ENCODE assay signal across 23 cellular contexts in genomic region chr5:35979694-35980093, GRCh38. TPM values are rescaled to one million over a fixed set of nuclear protein-coding genes. Genes with fewer than 3 reads are reported as not detected.
DNase-seq lines count a peak whose midpoint lies in the region; ATAC-seq and TF ChIP-seq lines count a peak whose summit lies in the region.
"Had no signal": no experiment of that assay in that cellular context is flagged by ENCODE, and none has a peak within 500 bp of the region (broad histone marks: within the 10 kb centered on the region; RNA-seq: fewer than 3 reads in every experiment).

No MANE protein-coding gene starts in this region.

- CTCF ChIA-PET in HEK293T (lab: Yijun Ruan, JAX) = no interaction called here

- intact Hi-C loops in Right ventricle myocardium superior (cut with DNase I) = no loop called here

- peak; percentile 44 for DNase-seq in GF-D8 (lab: John Stamatoyannopoulos, UW)
- peak; percentile 43 for DNase-seq in MV-4-11 (lab: John Stamatoyannopoulos, UW)
- DNase-seq in NOMO-1 treated with dmso at 0.1 percent for 144 hours (lab: John Stamatoyannopoulos, UW; ENCODE audit: unreplicated experiment) = peak; percentile 33
- no peak for DNase-seq in kidney glomerular epithelial cell (lab: John Stamatoyannopoulos, UW)
- no peak for DNase-seq in Right ventricle myocardium superior
- DNase-seq in ACHN = no peak
- DNase-seq in HEK293T (ENCODE audit: extremely low spot score) = no peak
- DNase-seq: 8988T; CD4-positive, alpha-beta memory T cell; CD4-positive, CD25-positive, alpha-beta regulatory T cell; CD8-positive, alpha-beta memory T cell; COR-L47; DMS 273 treated with DMSO at 0.1 percent for 48 hours; DMS153; DMS53; DMS79; DND-41; EL; GDM1 had no signal

- POLR2A ChIA-PET in HEK293T (lab: Yijun Ruan, JAX) = no interaction called here

- ATAC-seq in Right ventricle myocardium superior (ENCODE audit: poor library complexity) = no peak

- in situ Hi-C loops in ACHN (cut with HindIII; ENCODE audit: low pct_ligation_motif_present, low pct_unique_long_range_greater_than_20kb, low sequenced_read_pairs) = no loop called here

TF ChIP-seq in HEK293T, 16 proteins besides CTCF, POLR2A, EP300 and RAD21:
- no peak for TF ChIP-seq NFRKB (IDR thresholded peaks at IDR 0.05)
- TF ChIP-seq FOXK2 (IDR thresholded peaks at IDR 0.05) = no peak
- TF ChIP-seq FOXA1 (IDR thresholded peaks at IDR 0.05) = no peak
- no peak for TF ChIP-seq TARDBP (IDR thresholded peaks at IDR 0.05)
- TF ChIP-seq PKNOX1 (IDR thresholded peaks at IDR 0.05) = no peak
- no peak for TF ChIP-seq SP1 (IDR thresholded peaks at IDR 0.05)
- no peak for TF ChIP-seq LEF1 (IDR thresholded peaks at IDR 0.05; ENCODE audit: borderline replicate concordance)
- no peak for TF ChIP-seq ELF4 (IDR thresholded peaks at IDR 0.05)
- no peak for TF ChIP-seq SUZ12 (IDR thresholded peaks at IDR 0.05)
- TF ChIP-seq CTBP1 (IDR thresholded peaks at IDR 0.05; ENCODE audit: borderline replicate concordance) = no peak
- TF ChIP-seq ARNT (IDR thresholded peaks at IDR 0.05) = no peak
- TF ChIP-seq HDGF (IDR thresholded peaks at IDR 0.05; ENCODE audit: borderline replicate concordance) = no peak
- no peak for TF ChIP-seq BHLHE40 (IDR thresholded peaks at IDR 0.05; ENCODE audit: borderline replicate concordance)

RNA-seq across cellular contexts. Expression of gene UGT3A1, which starts 11.5 kb away (rescaled TPM):
- not detected for total RNA-seq in Right ventricle myocardium superior
- total RNA-seq: B cell; CD4-positive, alpha-beta memory T cell; CD4-positive, CD25-positive, alpha-beta regulatory T cell; CD8-positive, alpha-beta memory T cell; Daoy; G401 had no signal

RNA-seq across cellular contexts. Expression of gene CAPSL, which starts 41.3 kb away (rescaled TPM):
- total RNA-seq in Right ventricle myocardium superior = not detected
- total RNA-seq: A673; B cell; CD4-positive, alpha-beta memory T cell; CD4-positive, CD25-positive, alpha-beta regulatory T cell; Daoy; G401 had no signal

Comparison
In these comparisons a context has a peak if more than half of its experiments do, and no peak if none do; other contexts are left out.
1. DNase-seq: peak in GF-D8 (single experiment), MV-4-11 (single experiment) and NOMO-1 treated with dmso at 0.1 percent for 144 hours (single experiment); none in kidney glomerular epithelial cell (single experiment), Right ventricle myocardium superior (single experiment), ACHN (single experiment) and HEK293T (single experiment).